In the genomic region with DNA sequence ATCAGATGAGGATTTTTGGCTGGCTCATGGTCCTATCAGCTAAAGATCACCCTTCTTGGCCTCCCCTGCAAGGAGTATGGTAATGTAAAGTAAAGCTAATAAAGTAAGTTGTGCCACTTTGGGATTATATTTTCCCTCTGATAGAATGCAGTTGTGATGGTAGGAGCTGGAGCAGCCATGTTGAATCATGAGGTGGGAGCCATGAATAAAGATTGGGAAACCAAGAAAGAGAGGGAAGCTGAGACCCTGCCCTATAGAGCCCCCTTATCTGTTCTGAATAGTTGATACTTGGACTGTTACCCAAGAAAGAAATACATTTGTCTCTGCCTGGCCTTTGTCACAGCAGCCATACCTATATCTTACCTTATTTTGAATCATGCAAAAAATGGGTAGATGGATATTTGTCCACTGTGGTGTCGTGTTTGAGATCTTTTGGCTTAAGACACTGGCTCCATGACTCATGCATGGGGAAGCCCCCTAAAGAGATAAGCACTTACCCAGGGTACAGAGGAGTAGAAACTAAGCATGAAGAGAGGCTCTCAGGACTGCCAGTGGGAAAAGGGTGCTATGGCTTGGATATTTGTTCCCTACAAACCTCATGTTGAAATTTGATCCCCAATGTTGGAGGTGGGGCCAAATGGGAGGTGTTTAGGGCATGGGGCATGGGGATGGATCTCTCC, we compare ENCODE assay signal across 22 cellular contexts. TPM values are rescaled to one million over a fixed set of nuclear protein-coding genes. Genes with fewer than 3 reads are reported as not detected.
"Had no signal": no experiment of that assay in that cellular context is flagged by ENCODE, and none has a peak within 500 bp of the region (broad histone marks: within the 10 kb centered on the region; RNA-seq: fewer than 3 reads in every experiment).

No MANE protein-coding gene starts in this region.

- H3K4me3 Mint-ChIP-seq: activated CD4-positive, alpha-beta memory T cell treated with anti-CD3 and anti-CD28 coated beads, Interleukin-2, amount 10 ng/mL, durations not matched to agents 7 days and 5 days; activated CD4-positive, alpha-beta T cell treated with anti-CD3 and anti-CD28 coated beads, Interleukin-2, amount 10 ng/mL, durations not matched to agents 7 days and 5 days had no signal

- H3K4me1 ChIP-seq: Peyer's patch, SJCRH30 had no signal

- H3K4me1 Mint-ChIP-seq: activated CD4-positive, alpha-beta T cell treated with anti-CD3 and anti-CD28 coated beads, Interleukin-2, amount 10 ng/mL, durations not matched to agents 7 days and 5 days had no signal

- H3K9me3 Mint-ChIP-seq: activated CD4-positive, alpha-beta T cell treated with anti-CD3 and anti-CD28 coated beads, Interleukin-2, amount 10 ng/mL, durations not matched to agents 7 days and 5 days had no signal

- H3K4me2 ChIP-seq: SK-N-SH had no signal

- H3K9ac ChIP-seq: SK-N-SH had no signal

- H3K27ac ChIP-seq: brain microvascular endothelial cell, cardiac muscle cell, Peyer's patch, RWPE1, SJCRH30 had no signal

- H3K4me3 ChIP-seq: cardiac muscle cell, Peyer's patch, SJCRH30 had no signal

- H3K9me3 ChIP-seq: Peyer's patch, SJCRH30, SK-N-SH had no signal

- H3K27ac Mint-ChIP-seq: activated CD4-positive, alpha-beta memory T cell treated with anti-CD3 and anti-CD28 coated beads, Interleukin-2, amount 10 ng/mL, durations not matched to agents 7 days and 5 days; activated CD4-positive, alpha-beta T cell treated with anti-CD3 and anti-CD28 coated beads, Interleukin-2, amount 10 ng/mL, durations not matched to agents 7 days and 5 days; activated naive CD4-positive, alpha-beta T cell treated with anti-CD3 and anti-CD28 coated beads, Interleukin-2, amount 50 U/mL, for 72 hours had no signal

- DNase-seq: activated CD4-positive, CD25-positive, alpha-beta regulatory T cell; activated CD8-positive, alpha-beta memory T cell treated with anti-CD3 and anti-CD28 coated beads, Interleukin-2, amount 50 U/mL, for 48 hours; activated naive CD4-positive, alpha-beta T cell treated with Interleukin-2 at 50 U/mL for 16 hours; activated T-cell treated with anti-CD3 and anti-CD28 coated beads, Interleukin-2, amount 50 U/mL, for 1 hour; brain microvascular endothelial cell; Kasumi-1; NCI-H1105 treated with DMSO at 0.1 percent for 48 hours; NCI-H1436 treated with DMSO at 0.1 percent for 48 hours; NCI-H187; NCI-H2081; NCI-H510A treated with DMSO at 0.1 percent for 48 hours; NCI-H69; NK-92 treated with Interleukin-12 subunit alpha and Interleukin-12 subunit beta, amount 100 ng/mL, for 24 hours; Peyer's patch; Right ventricle myocardium superior; SJCRH30; SK-N-SH had no signal

- H3K36me3 ChIP-seq: brain microvascular endothelial cell, cardiac muscle cell, Peyer's patch, SJCRH30 had no signal

- H3K27me3 ChIP-seq: brain microvascular endothelial cell, Peyer's patch, SJCRH30 had no signal

RNA-seq across cellular contexts. Expression of a gene that starts 17.7 kb away (rescaled TPM):
- total RNA-seq: activated CD4-positive, alpha-beta memory T cell treated with anti-CD3 and anti-CD28 coated beads, Interleukin-2, amount 10 ng/mL, durations not matched to agents 7 days and 5 days; activated CD4-positive, alpha-beta T cell treated with anti-CD3 and anti-CD28 coated beads, Interleukin-2, amount 10 ng/mL, durations not matched to agents 7 days and 5 days; activated naive CD4-positive, alpha-beta T cell treated with anti-CD3 and anti-CD28 coated beads, Interleukin-2, amount 50 U/mL, for 72 hours; SJCRH30 had no signal
